10 cellular contexts compared by ENCODE assay signal in genomic region chr11:130634981-130635473, GRCh38.
DNase-seq lines count a peak whose midpoint lies in the region; ATAC-seq and TF ChIP-seq lines count a peak whose summit lies in the region.
"Had no signal": no experiment of that assay in that cellular context is flagged by ENCODE, and none has a peak within 500 bp of the region (broad histone marks: within the 10 kb centered on the region; RNA-seq: fewer than 3 reads in every experiment).

No MANE protein-coding gene starts in this region.

- H3K9me3 ChIP-seq in PC-3 (ENCODE audit: low read length) (no peaks in the 10 kb centered on the region), thymus (ENCODE audit: control insufficient read depth) (no peaks in the 10 kb centered on the region)
- H3K9me3 ChIP-seq: BLaER1 treated with 17β-estradiol and CSF1 and Interleukin-3, amounts not matched to agents 10 nM and 100 nM had no signal

- peaks cover 28% of the 10 kb centered on the region for H3K79me2 ChIP-seq in PC-3 (ENCODE audit: low read length)

- peak overlapping the region; percentile 15 for H3K4me3 Mint-ChIP-seq in activated CD8-positive, alpha-beta memory T cell treated with anti-CD3 and anti-CD28 coated beads, Interleukin-2, amount 10 ng/mL, durations not matched to agents 7 days and 5 days
- no peak overlapping the region for H3K4me3 Mint-ChIP-seq in activated CD8-positive, alpha-beta T cell treated with anti-CD3 and anti-CD28 coated beads, Interleukin-2, amount 10 ng/mL, durations not matched to agents 7 days and 5 days

- peaks cover 60% of the 10 kb centered on the region for H3K4me1 Mint-ChIP-seq in activated CD8-positive, alpha-beta memory T cell treated with anti-CD3 and anti-CD28 coated beads, Interleukin-2, amount 10 ng/mL, durations not matched to agents 7 days and 5 days
- no peaks in the 10 kb centered on the region for H3K4me1 Mint-ChIP-seq in activated CD8-positive, alpha-beta T cell treated with anti-CD3 and anti-CD28 coated beads, Interleukin-2, amount 10 ng/mL, durations not matched to agents 7 days and 5 days (ENCODE audit: low read depth)

- ATAC-seq in activated CD8-positive, alpha-beta memory T cell treated with anti-CD3 and anti-CD28 coated beads, Interleukin-2, amount 10 ng/mL, durations not matched to agents 7 days and 5 days = peak; percentile 43
- ATAC-seq in PC-3 = peak; percentile 53
- no peak for ATAC-seq in activated CD8-positive, alpha-beta T cell treated with anti-CD3 and anti-CD28 coated beads, Interleukin-2, amount 10 ng/mL, durations not matched to agents 7 days and 5 days

- H3K4me2 ChIP-seq in PC-3 (ENCODE audit: low read length) = peak overlapping the region; percentile 80

- peaks cover 2% of the 10 kb centered on the region for H3K9me3 Mint-ChIP-seq in activated CD8-positive, alpha-beta memory T cell treated with anti-CD3 and anti-CD28 coated beads, Interleukin-2, amount 10 ng/mL, durations not matched to agents 7 days and 5 days (ENCODE audit: low read depth)
- no peaks in the 10 kb centered on the region for H3K9me3 Mint-ChIP-seq in activated CD8-positive, alpha-beta T cell treated with anti-CD3 and anti-CD28 coated beads, Interleukin-2, amount 10 ng/mL, durations not matched to agents 7 days and 5 days (ENCODE audit: insufficient read depth)

- 74% methylated on average over 10 of the region's 10 CpGs for WGBS in thymus

- peaks cover 17% of the 10 kb centered on the region for H3F3A ChIP-seq in PC-3 (ENCODE audit: low read length, unreplicated experiment)

- POLR2A ChIA-PET in PC-3 (lab: Charles Lee; ENCODE audit: unreplicated experiment) = interaction anchor here (0.6 to 0.7 kb wide), 4 partner anchors 92 to 187 kb away, joined by 3 to 6 read pairs (median 3); partner anchors contain the start of gene ADAMTS15
- POLR2A ChIA-PET in activated CD8-positive, alpha-beta T cell treated with anti-CD3 and anti-CD28 coated beads, Interleukin-2, amount 10 ng/mL, durations not matched to agents 7 days and 5 days (lab: Charles Lee) = no interaction called here

- H3K36me3 ChIP-seq in PC-3 (ENCODE audit: low read depth, low read length) = no peaks in the 10 kb centered on the region
- no peaks in the 10 kb centered on the region for H3K36me3 ChIP-seq in thymus (ENCODE audit: control insufficient read depth, insufficient read depth)
- H3K36me3 ChIP-seq: BLaER1 treated with 17β-estradiol and CSF1 and Interleukin-3, amounts not matched to agents 10 nM and 100 nM had no signal

- DNase-seq in activated CD8-positive, alpha-beta memory T cell treated with anti-CD3 and anti-CD28 coated beads, Interleukin-2, amount 10 ng/mL, durations not matched to agents 7 days and 5 days = peak; percentile 63
- DNase-seq in activated CD8-positive, alpha-beta memory T cell treated with anti-CD3 and anti-CD28 coated beads for 24 hours = no peak
- peak; percentile 98 for DNase-seq in PC-3
- DNase-seq in fibroblast of mammary gland (ENCODE audit: low read depth) = peak; percentile 86
- no peak for DNase-seq in midbrain (lab: John Stamatoyannopoulos, UW)
- DNase-seq in GF-D8 (lab: John Stamatoyannopoulos, UW) = no peak
- DNase-seq in activated CD8-positive, alpha-beta T cell treated with anti-CD3 and anti-CD28 coated beads, Interleukin-2, amount 10 ng/mL, durations not matched to agents 7 days and 5 days = no peak
- DNase-seq: activated gamma-delta T cell treated with Interleukin-2 at 50 U/mL for 16 hours had no signal

- H3K4me1 ChIP-seq in PC-3 (ENCODE audit: insufficient read depth, low read length) = peaks cover 81% of the 10 kb centered on the region
- no peaks in the 10 kb centered on the region for H3K4me1 ChIP-seq in thymus (ENCODE audit: control insufficient read depth, insufficient read depth, low read length)

- H4K20me1 ChIP-seq in PC-3 (ENCODE audit: low read length) = no peaks in the 10 kb centered on the region
- H4K20me1 ChIP-seq: BLaER1 treated with 17β-estradiol and CSF1 and Interleukin-3, amounts not matched to agents 10 nM and 100 nM had no signal

- no peaks in the 10 kb centered on the region for H3K36me3 Mint-ChIP-seq in activated CD8-positive, alpha-beta memory T cell treated with anti-CD3 and anti-CD28 coated beads, Interleukin-2, amount 10 ng/mL, durations not matched to agents 7 days and 5 days
- no peaks in the 10 kb centered on the region for H3K36me3 Mint-ChIP-seq in activated CD8-positive, alpha-beta T cell treated with anti-CD3 and anti-CD28 coated beads, Interleukin-2, amount 10 ng/mL, durations not matched to agents 7 days and 5 days (ENCODE audit: low read depth)

- intact Hi-C loops in PC-3 (cut with micrococcal nuclease) = loop anchor here (1.0 to 10.0 kb wide), 4 partner anchors 110 to 212 kb away; partner anchors contain the start of gene ADAMTS15

- H3K27ac Mint-ChIP-seq in activated CD8-positive, alpha-beta memory T cell treated with anti-CD3 and anti-CD28 coated beads, Interleukin-2, amount 10 ng/mL, durations not matched to agents 7 days and 5 days = peak overlapping the region; percentile 68
- no peak overlapping the region for H3K27ac Mint-ChIP-seq in activated CD8-positive, alpha-beta T cell treated with anti-CD3 and anti-CD28 coated beads, Interleukin-2, amount 10 ng/mL, durations not matched to agents 7 days and 5 days

- H2AFZ ChIP-seq in PC-3 (ENCODE audit: low read length) = no peak overlapping the region

- H3K27me3 ChIP-seq in PC-3 (ENCODE audit: low read length) (no peaks in the 10 kb centered on the region), thymus (ENCODE audit: control insufficient read depth, insufficient read depth) (no peaks in the 10 kb centered on the region)
- H3K27me3 ChIP-seq: BLaER1 treated with 17β-estradiol and CSF1 and Interleukin-3, amounts not matched to agents 10 nM and 100 nM had no signal

- TF ChIP-seq CTCF in PC-3 (conservative IDR thresholded peaks at IDR 0.05; ENCODE audit: low read depth, low read length) = no peak
- TF ChIP-seq CTCF in fibroblast of mammary gland (conservative IDR thresholded peaks at IDR 0.05; ENCODE audit: control insufficient read depth, insufficient read depth, low read depth, low read length) = no peak

- H3K9me2 ChIP-seq in PC-3 (replicated peaks; ENCODE audit: low read length) = no peaks in the 10 kb centered on the region

- H3K4me3 ChIP-seq in PC-3 (ENCODE audit: low read length) = 0 out of 2 replicates have a peak overlapping the region, but pooled peaks have one; percentile 2
- no peak overlapping the region for H3K4me3 ChIP-seq in fibroblast of mammary gland (ENCODE audit: control insufficient read depth, low read depth, low read length)
- H3K4me3 ChIP-seq in thymus (ENCODE audit: low read length) = no peak overlapping the region
- H3K4me3 ChIP-seq: BLaER1 treated with 17β-estradiol and CSF1 and Interleukin-3, amounts not matched to agents 10 nM and 100 nM had no signal

- peak overlapping the region; percentile 93 for H3K9ac ChIP-seq in PC-3 (ENCODE audit: low read length)
- H3K9ac ChIP-seq: BLaER1 treated with 17β-estradiol and CSF1 and Interleukin-3, amounts not matched to agents 10 nM and 100 nM had no signal

- H3K27ac ChIP-seq in PC-3 (ENCODE audit: low read length) (peak overlapping the region; percentile 97), thymus (ENCODE audit: low read depth) (peak overlapping the region; percentile 68)

- peaks cover 10% of the 10 kb centered on the region for H3K27me3 Mint-ChIP-seq in activated CD8-positive, alpha-beta memory T cell treated with anti-CD3 and anti-CD28 coated beads, Interleukin-2, amount 10 ng/mL, durations not matched to agents 7 days and 5 days
- no peaks in the 10 kb centered on the region for H3K27me3 Mint-ChIP-seq in activated CD8-positive, alpha-beta T cell treated with anti-CD3 and anti-CD28 coated beads, Interleukin-2, amount 10 ng/mL, durations not matched to agents 7 days and 5 days (ENCODE audit: low read depth)

- BruUV-seq in PC-3 (replicated peaks; lab: Mats Ljungman, UMichigan) = no TSS peak

- CTCF ChIA-PET in activated CD8-positive, alpha-beta memory T cell treated with anti-CD3 and anti-CD28 coated beads, Interleukin-2, amount 10 ng/mL, durations not matched to agents 7 days and 5 days (lab: Charles Lee) = no interaction called here
- CTCF ChIA-PET in PC-3 (lab: Charles Lee) = no interaction called here
- CTCF ChIA-PET in activated CD8-positive, alpha-beta T cell treated with anti-CD3 and anti-CD28 coated beads, Interleukin-2, amount 10 ng/mL, durations not matched to agents 7 days and 5 days (lab: Charles Lee) = interaction anchor here (1.2 kb wide), 1 partner anchor 227 kb away, joined by 3 read pairs; no protein-coding TSS in a partner anchor

Comparison
In these comparisons a context has a peak if more than half of its experiments do, and no peak if none do; other contexts are left out.
1. DNase-seq: peak in activated CD8-positive, alpha-beta memory T cell treated with anti-CD3 and anti-CD28 coated beads, Interleukin-2, amount 10 ng/mL, durations not matched to agents 7 days and 5 days (single experiment), PC-3 (single experiment) and fibroblast of mammary gland (single experiment); none in activated CD8-positive, alpha-beta memory T cell treated with anti-CD3 and anti-CD28 coated beads for 24 hours (single experiment), midbrain (single experiment), GF-D8 (single experiment) and activated CD8-positive, alpha-beta T cell treated with anti-CD3 and anti-CD28 coated beads, Interleukin-2, amount 10 ng/mL, durations not matched to agents 7 days and 5 days (single experiment).